ENCODE assay signal across 19 cellular contexts in the genomic region with DNA sequence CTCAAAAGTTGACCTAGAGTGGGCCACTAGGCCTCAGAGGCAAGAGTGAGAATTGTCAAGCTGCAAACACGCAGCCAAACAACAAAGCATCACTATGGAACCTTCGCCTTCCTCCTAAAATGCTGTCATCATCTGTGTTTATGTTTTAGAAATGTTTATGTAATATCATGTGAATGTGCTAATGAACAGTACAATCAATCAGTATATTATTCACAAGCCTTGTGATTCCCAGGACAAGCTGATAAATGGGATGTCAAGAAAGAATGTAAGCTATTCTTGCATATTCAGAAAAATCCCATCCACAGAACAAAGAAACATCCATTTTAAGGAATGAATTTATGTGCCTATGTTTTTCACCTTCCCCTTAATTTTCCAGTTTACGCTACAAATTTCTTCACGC.
"Had no signal": no experiment of that assay in that cellular context is flagged by ENCODE, and none has a peak within 500 bp of the region (broad histone marks: within the 10 kb centered on the region; RNA-seq: fewer than 3 reads in every experiment).

No MANE protein-coding gene starts in this region.

- ATAC-seq: heart right ventricle, left ventricle myocardium superior, right cardiac atrium, SK-N-SH treated with all-trans-retinoic acid at 6 μM for 48 hours had no signal

- H3K27me3 Mint-ChIP-seq: type B pancreatic cell had no signal

- H3K4me3 Mint-ChIP-seq: immature natural killer cell, type B pancreatic cell had no signal

- DNase-seq: activated gamma-delta T cell; activated T-cell treated with anti-CD3 and anti-CD28 coated beads, Interleukin-2, amount 50 U/mL, for 48 hours; amniotic stem cell; dermis blood vessel endothelial cell; effector memory CD4-positive, alpha-beta T cell; heart right ventricle; immature natural killer cell; left ventricle myocardium superior; right cardiac atrium; stimulated activated CD4-positive, alpha-beta T cell treated with anti-CD3 and anti-CD28 coated beads, Interleukin-15, amount 100 ng/mL, for 24 hours; stimulated activated CD4-positive, alpha-beta T cell treated with anti-CD3 and anti-CD28 coated beads, Interleukin-2, amount 100 ng/mL, for 48 hours; T-helper 1 cell; testis had no signal

- H3K36me3 ChIP-seq: cardiac muscle cell, esophagus muscularis mucosa, heart right ventricle, prostate gland had no signal

- H3K4me3 ChIP-seq: cardiac muscle cell, esophagus muscularis mucosa, heart right ventricle, prostate gland, skin epidermis, testis had no signal

- H3K27ac Mint-ChIP-seq: immature natural killer cell, type B pancreatic cell had no signal

- H3K9me3 Mint-ChIP-seq: immature natural killer cell, type B pancreatic cell had no signal

- H3K9me3 ChIP-seq: esophagus muscularis mucosa, heart right ventricle, prostate gland, testis had no signal

- H3K4me1 ChIP-seq: esophagus muscularis mucosa, heart right ventricle, prostate gland, testis had no signal

- H3K27ac ChIP-seq: cardiac muscle cell, esophagus muscularis mucosa, heart right ventricle, prostate gland, skin epidermis, testis had no signal

- H3K27me3 ChIP-seq: cardiac muscle cell, esophagus muscularis mucosa, testis had no signal
